ENCODE assay signal across 8 cellular contexts in the genomic region with DNA sequence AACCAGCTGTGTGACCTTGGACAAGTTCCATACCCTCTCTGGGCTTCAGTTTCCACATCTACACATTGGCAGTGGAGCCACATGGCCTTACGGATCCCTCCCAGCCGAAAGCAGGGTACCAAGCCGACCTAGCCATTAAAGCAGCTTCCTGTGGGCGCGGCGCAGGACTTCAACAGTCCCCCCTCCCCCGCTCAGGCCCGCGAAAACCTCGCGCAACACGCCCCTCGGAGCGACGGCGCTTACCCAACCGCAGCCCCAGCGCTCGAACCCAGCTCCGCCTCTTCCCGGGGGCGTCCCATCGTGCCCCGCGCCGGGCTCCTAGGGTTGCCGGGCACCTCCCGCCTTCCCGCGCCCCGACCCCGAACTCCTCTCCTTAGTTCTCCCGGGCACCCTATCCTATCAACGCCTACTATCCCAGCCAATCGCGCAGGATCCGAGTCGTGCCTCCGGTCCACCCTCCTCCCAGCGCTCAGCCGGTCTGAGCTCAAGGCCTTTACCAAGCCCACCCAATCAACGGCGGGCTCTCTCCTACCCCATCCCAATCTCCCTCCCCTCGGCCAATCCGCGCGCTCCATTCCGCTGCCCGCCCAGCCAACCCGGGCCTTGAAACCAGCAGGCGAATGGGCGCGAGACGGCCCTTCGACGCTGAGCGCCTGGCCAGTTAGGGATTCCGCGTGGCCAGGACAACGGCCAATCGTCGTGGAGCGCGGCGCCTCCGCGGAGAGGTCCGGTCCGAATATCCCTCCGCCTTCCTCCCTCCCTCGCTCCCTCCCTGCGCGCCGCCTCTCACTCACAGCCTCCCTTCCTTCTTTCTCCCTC. TPM values are rescaled to one million over a fixed set of nuclear protein-coding genes. Genes with fewer than 3 reads are reported as not detected.
DNase-seq lines count a peak whose midpoint lies in the region; ATAC-seq and TF ChIP-seq lines count a peak whose summit lies in the region.

KPNB1 (plus strand) TSS at position 767 of the 819 bp plus-strand sequence. CDS start 326 bp downstream, outside the sequence.

- peak within 1 kb of the TSS; percentile 77 for H3K9ac ChIP-seq in KMS-11
- peak within 1 kb of the TSS; percentile 39 for H3K9ac ChIP-seq in muscle layer of colon (ENCODE audit: low read length)

- no peaks in the 10 kb centered on the region for H3K27me3 ChIP-seq in KMS-11 (ENCODE audit: insufficient read depth, low read depth)
- H3K27me3 ChIP-seq in Peyer's patch = no peaks in the 10 kb centered on the region
- no peaks in the 10 kb centered on the region for H3K27me3 ChIP-seq in esophagus (ENCODE audit: control insufficient read depth in 1 of 2, insufficient read depth in 2 of 2, low read length in 2 of 2)
- no peaks in the 10 kb centered on the region for H3K27me3 ChIP-seq in muscle layer of colon (ENCODE audit: control insufficient read depth in 1 of 2, insufficient read depth in 2 of 2, low read length in 2 of 2)

- peak within 1 kb of the TSS; percentile 77 for H3K4me2 ChIP-seq in KMS-11

- H3K4me3 ChIP-seq in KMS-11 (IDR thresholded peaks at IDR 0.05; ENCODE audit: insufficient read depth, low read depth, low read length) = no peak within 1 kb of the TSS
- peak within 1 kb of the TSS; percentile 73 to 99 (median 88) for H3K4me3 ChIP-seq in Peyer's patch
- peak within 1 kb of the TSS; percentile 76 to 82 for H3K4me3 ChIP-seq in esophagus (ENCODE audit: low read depth in 1 of 2, low read length in 2 of 2)
- H3K4me3 ChIP-seq in muscle layer of colon (ENCODE audit: low read depth in 1 of 2, low read length in 2 of 2) = peak within 1 kb of the TSS; percentile 66 to 84

- H2AFZ ChIP-seq in KMS-11 (ENCODE audit: low read depth) = peak within 1 kb of the TSS; percentile 48; the same call in 1 of the 2 replicates

- H3K79me2 ChIP-seq in KMS-11 (ENCODE audit: insufficient read depth, low read depth) = peaks cover 38% of the 10 kb centered on the region

- peak within 1 kb of the TSS; percentile 72 for H3K27ac ChIP-seq in KMS-11
- H3K27ac ChIP-seq in Peyer's patch = peak within 1 kb of the TSS; percentile 96 to 98 (median 97)
- H3K27ac ChIP-seq in esophagus (ENCODE audit: low read depth in 2 of 2, low read length in 1 of 2) = peak within 1 kb of the TSS; percentile 94 to 96
- H3K27ac ChIP-seq in muscle layer of colon (ENCODE audit: low read depth, low read length) = peak within 1 kb of the TSS; percentile 85

- H3K4me1 ChIP-seq in KMS-11 (ENCODE audit: low read depth, poor library complexity, severe bottlenecking) (peaks cover 42% of the 10 kb centered on the region), Peyer's patch (peaks cover 0 to 23% (median 4%) of the 10 kb centered on the region in 4 donors), esophagus (ENCODE audit: control insufficient read depth in 2 of 2, insufficient read depth in 2 of 2, low read length in 1 of 2) (no peaks in the 10 kb centered on the region), muscle layer of colon (ENCODE audit: insufficient read depth, low read length) (peaks cover 10% of the 10 kb centered on the region)

- H4K20me1 ChIP-seq in KMS-11 (ENCODE audit: insufficient read depth) = peaks cover 5% of the 10 kb centered on the region; the same call in 1 of the 2 replicates

- peak; percentile 47 to 48 for TF ChIP-seq POLR2A in Peyer's patch (IDR thresholded peaks at IDR 0.05)

- H3K36me3 ChIP-seq in KMS-11 (ENCODE audit: insufficient read depth) (peaks cover 5% of the 10 kb centered on the region; the same call in 1 of the 2 replicates), Peyer's patch (peaks cover 0 to 23% (median 0%) of the 10 kb centered on the region in 3 donors), esophagus (ENCODE audit: control insufficient read depth in 2 of 2, insufficient read depth in 2 of 2, low read length in 1 of 2) (peaks cover 0 to 3% of the 10 kb centered on the region in 2 donors), muscle layer of colon (ENCODE audit: insufficient read depth, low read length) (peaks cover 21% of the 10 kb centered on the region)

- no peak for TF ChIP-seq CTCF in KMS-11 (conservative IDR thresholded peaks at IDR 0.05; ENCODE audit: low read depth, low read length)
- no peak for TF ChIP-seq CTCF in Peyer's patch (IDR thresholded peaks at IDR 0.05)

- 1% methylated on average over 68 to 74 of the region's 74 CpGs for WGBS in esophagus, 2 donors

- H3K9me3 ChIP-seq in Peyer's patch = no peaks in the 10 kb centered on the region
- no peaks in the 10 kb centered on the region for H3K9me3 ChIP-seq in esophagus (ENCODE audit: control insufficient read depth in 2 of 2, insufficient read depth in 1 of 2, low read depth in 1 of 2, low read length in 1 of 2)
- H3K9me3 ChIP-seq in muscle layer of colon (ENCODE audit: low read length) = no peaks in the 10 kb centered on the region

- peak; percentile 100 for DNase-seq in DMS53 treated with DMSO at 0.1 percent for 48 hours (lab: John Stamatoyannopoulos, UW; ENCODE audit: unreplicated experiment)
- DNase-seq in Peyer's patch = peak; percentile 99 to 100 (median 100)
- peak; percentile 98 to 99 for DNase-seq in activated T-cell treated with anti-CD3 and anti-CD28 coated beads, Interleukin-2, amount 50 U/mL, for 48 hours
- peak; percentile 93 for DNase-seq in stimulated activated CD8-positive, alpha-beta memory T cell treated with anti-CD3 and anti-CD28 coated beads, Interleukin-7, amount 100 ng/mL, for 24 hours (ENCODE audit: low read depth)

- ATAC-seq in GM21737 (IDR thresholded peaks at IDR 0.05; ENCODE audit: unreplicated experiment) = peak; percentile 80

RNA-seq across cellular contexts. Expression of gene KPNB1, which starts in this region (rescaled TPM):
- 100 to 1,000 TPM in 3 of 4 donors, 10 to 100 TPM in 1; 72.3 to 276 (median 135) TPM for total RNA-seq in Peyer's patch
- 10 to 100 TPM; 40.8 to 75.5 TPM for polyA plus RNA-seq in esophagus
